ENCODE assay signal across 19 cellular contexts in the genomic region with DNA sequence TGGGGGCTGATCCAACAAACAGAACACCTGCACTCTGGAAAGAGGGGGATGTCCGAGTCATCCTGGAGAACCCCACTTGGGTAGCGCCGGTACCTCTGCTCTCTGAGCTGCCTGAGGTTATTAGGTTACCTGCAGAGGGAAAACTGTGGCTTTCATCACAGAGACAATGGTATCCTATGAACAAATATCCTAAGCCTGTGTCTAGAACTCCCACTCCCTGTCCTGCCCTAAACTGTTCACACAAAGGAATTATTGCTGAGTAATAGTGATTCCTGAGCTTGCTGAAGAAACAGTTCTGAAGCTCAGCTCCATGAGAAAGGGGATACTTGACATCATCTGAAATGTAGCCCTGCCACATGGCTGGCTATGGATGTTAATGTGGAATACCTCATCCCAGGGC. TPM values are rescaled to one million over a fixed set of nuclear protein-coding genes. Genes with fewer than 3 reads are reported as not detected.
DNase-seq lines count a peak whose midpoint lies in the region; ATAC-seq and TF ChIP-seq lines count a peak whose summit lies in the region.
"Had no signal": no experiment of that assay in that cellular context is flagged by ENCODE, and none has a peak within 500 bp of the region (broad histone marks: within the 10 kb centered on the region; RNA-seq: fewer than 3 reads in every experiment).

No MANE protein-coding gene starts in this region.

- no peak overlapping the region for H2AK5ac ChIP-seq in trophoblast cell (ENCODE audit: low read length)

- POLR2A ChIA-PET in RWPE1 (lab: Yijun Ruan, JAX; ENCODE audit: low non-redundant PET): no interaction called here

- H3K27me3 Mint-ChIP-seq in nephron progenitor cell (ENCODE audit: low read depth, poor library complexity): no peaks in the 10 kb centered on the region

- H3K9me3 Mint-ChIP-seq in nephron progenitor cell: no peaks in the 10 kb centered on the region

- H3K4me3 Mint-ChIP-seq in nephron progenitor cell: no peak overlapping the region
- H3K4me3 Mint-ChIP-seq: activated naive CD8-positive, alpha-beta T cell had no signal

- no peak overlapping the region for H3K9ac ChIP-seq in fibroblast of lung (ENCODE audit: insufficient read depth, low read length)
- H3K9ac ChIP-seq in trophoblast cell (ENCODE audit: low read length): no peak overlapping the region

- WGBS in trophoblast cell (ENCODE audit: extremely low coverage, insufficient coverage, insufficient read length): no CpG with 5 or more reads among the region's 3 CpGs

- H3K9me3 ChIP-seq in fibroblast of lung (ENCODE audit: control insufficient read depth, insufficient read depth, low read depth, low read length) (no peaks in the 10 kb centered on the region), trophoblast cell (ENCODE audit: insufficient read depth, low read depth, low read length) (no peaks in the 10 kb centered on the region)
- H3K9me3 ChIP-seq: BE2C, esophagus muscularis mucosa had no signal

- no peak overlapping the region for H2BK120ac ChIP-seq in trophoblast cell (ENCODE audit: insufficient read depth, low read length, poor library complexity)

- CTCF ChIA-PET in RWPE1 (lab: Yijun Ruan, JAX): no interaction called here

- H4K8ac ChIP-seq in trophoblast cell (ENCODE audit: low read depth, low read length): no peak overlapping the region

- peaks cover 3% of the 10 kb centered on the region for H3K79me1 ChIP-seq in trophoblast cell (ENCODE audit: low read length)

- H3K27me3 ChIP-seq in fibroblast of lung (ENCODE audit: control insufficient read depth, insufficient read depth, low read length): no peaks in the 10 kb centered on the region
- no peaks in the 10 kb centered on the region for H3K27me3 ChIP-seq in trophoblast cell (ENCODE audit: insufficient read depth, low read length)
- H3K27me3 ChIP-seq: BE2C, cardiac muscle cell, esophagus muscularis mucosa had no signal

- H4K12ac ChIP-seq in trophoblast cell (ENCODE audit: low read depth, low read length): no peak overlapping the region

- H3K4ac ChIP-seq in trophoblast cell (ENCODE audit: low read depth, low read length): no peak overlapping the region

- no peak overlapping the region for H4K91ac ChIP-seq in trophoblast cell (ENCODE audit: low read depth, low read length)

- TF ChIP-seq CTCF in RWPE1 (conservative IDR thresholded peaks at IDR 0.05; ENCODE audit: low read depth) (no peak), fibroblast of lung (conservative IDR thresholded peaks at IDR 0.05 in 1 of 2, IDR thresholded peaks at IDR 0.05 in 1 of 2; ENCODE audit: low read depth in 1 of 2, low read length in 2 of 2) (no peak), nephron progenitor cell (IDR thresholded peaks at IDR 0.05) (no peak)

- no peak overlapping the region for H2AFZ ChIP-seq in fibroblast of lung (ENCODE audit: low read length)
- H2AFZ ChIP-seq in trophoblast cell (ENCODE audit: insufficient read depth, low read length, poor library complexity): no peak overlapping the region

- no peaks in the 10 kb centered on the region for H3K4me1 ChIP-seq in fibroblast of lung (ENCODE audit: control insufficient read depth, extremely low read depth, insufficient read depth, low read length)
- peaks cover 15 to 18% of the 10 kb centered on the region in 2 experiments for H3K4me1 ChIP-seq in trophoblast cell (ENCODE audit: control insufficient read depth in 1 of 2, insufficient read depth in 2 of 2, low read length in 2 of 2)
- H3K4me1 ChIP-seq: BE2C had no signal

- no peak overlapping the region for H2BK5ac ChIP-seq in trophoblast cell (ENCODE audit: low read depth, low read length, poor library complexity)

- peak overlapping the region; percentile 46 for H2BK12ac ChIP-seq in trophoblast cell (ENCODE audit: low read length)

- no peak overlapping the region for H3K18ac ChIP-seq in trophoblast cell (ENCODE audit: low read length)

- DNase-seq in EH (ENCODE audit: low read depth): peak; percentile 74
- DNase-seq in RWPE1 (ENCODE audit: low spot score): peak; percentile 9
- DNase-seq in fibroblast of lung (ENCODE audit: low read depth in 2 of 2): peak; percentile 15 to 84
- no peak for DNase-seq in trophoblast cell
- DNase-seq in nephron progenitor cell: no peak
- DNase-seq in Kasumi-1 (lab: John Stamatoyannopoulos, UW): no peak
- DNase-seq: activated CD4-positive, alpha-beta T cell treated with anti-CD3 and anti-CD28 coated beads, Interleukin-2, amount 50 U/mL, for 48 hours; BE2C; hippocampal formation; left cardiac atrium; NCI-H774; occipital lobe; stimulated activated CD4-positive, alpha-beta T cell treated with anti-CD3 and anti-CD28 coated beads, Interleukin-2, amount 100 ng/mL, for 48 hours had no signal

- no peak overlapping the region for H3K14ac ChIP-seq in trophoblast cell (ENCODE audit: low read length)

- H3K27ac Mint-ChIP-seq in nephron progenitor cell: no peak overlapping the region
- H3K27ac Mint-ChIP-seq: activated naive CD8-positive, alpha-beta T cell had no signal

- H3K79me2 ChIP-seq in fibroblast of lung (ENCODE audit: control insufficient read depth, insufficient read depth, low read length) (no peaks in the 10 kb centered on the region), trophoblast cell (ENCODE audit: control insufficient read depth, insufficient read depth, low read length, poor library complexity) (no peaks in the 10 kb centered on the region)

- ATAC-seq in GM19324 (IDR thresholded peaks at IDR 0.05; ENCODE audit: low FRiP score, unreplicated experiment) (no peak), HG03442 (IDR thresholded peaks at IDR 0.05; ENCODE audit: unreplicated experiment) (no peak)
- ATAC-seq: left cardiac atrium had no signal

- no peak overlapping the region for H3K23ac ChIP-seq in trophoblast cell (ENCODE audit: low read length)

- peaks cover 90% of the 10 kb centered on the region for H3K4me1 Mint-ChIP-seq in nephron progenitor cell

- H3K36me3 ChIP-seq in fibroblast of lung (ENCODE audit: control insufficient read depth, insufficient read depth, low read length) (no peaks in the 10 kb centered on the region), trophoblast cell (ENCODE audit: control insufficient read depth in 1 of 2, insufficient read depth in 2 of 2, low read length in 2 of 2) (no peaks in the 10 kb centered on the region)
- H3K36me3 ChIP-seq: BE2C, cardiac muscle cell, esophagus muscularis mucosa had no signal

- no peaks in the 10 kb centered on the region for H4K20me1 ChIP-seq in fibroblast of lung (ENCODE audit: control insufficient read depth, extremely low read depth, insufficient read depth, low read length)

- H3K27ac ChIP-seq in RWPE1 (no peak overlapping the region), fibroblast of lung (ENCODE audit: insufficient read depth, low read length) (no peak overlapping the region), trophoblast cell (ENCODE audit: low read depth, low read length) (no peak overlapping the region)
- H3K27ac ChIP-seq: cardiac muscle cell, esophagus muscularis mucosa, HL-60 had no signal

- H3K4me3 ChIP-seq in fibroblast of lung (replicated peaks in 1 of 4; ENCODE audit: control extremely low read depth in 1 of 4, insufficient read depth in 1 of 4, low read depth in 3 of 4, low read length in 4 of 4): no peak overlapping the region
- H3K4me3 ChIP-seq in trophoblast cell (ENCODE audit: low read depth, low read length): no peak overlapping the region
- H3K4me3 ChIP-seq: cardiac muscle cell, esophagus muscularis mucosa had no signal

- H3K4me2 ChIP-seq in fibroblast of lung (ENCODE audit: extremely low read depth, insufficient read depth, low read length): no peak overlapping the region
- H3K4me2 ChIP-seq in trophoblast cell (ENCODE audit: low read length): no peak overlapping the region

- no peaks in the 10 kb centered on the region for H3K36me3 Mint-ChIP-seq in nephron progenitor cell (ENCODE audit: low read depth)
- H3K36me3 Mint-ChIP-seq: activated naive CD8-positive, alpha-beta T cell had no signal

RNA-seq across cellular contexts. Expression of a gene that starts 31.9 kb away (rescaled TPM):
- total RNA-seq in fibroblast of lung: 52.6 and 117 TPM in 2 replicates
- polyA plus RNA-seq in fibroblast of lung: 78.2 and 224 TPM in 2 replicates
- 53.9 and 150 TPM in 2 replicates for polyA plus RNA-seq in fibroblast of lung (2012)
- polyA minus RNA-seq in fibroblast of lung (ENCODE audit: low replicate concordance): 60.8 and 154 TPM in 2 replicates
- polyA plus RNA-seq in trophoblast cell (2013): 23.1 and 23.3 TPM in 2 replicates

Comparison
In these comparisons a context has a peak if more than half of its experiments do, and no peak if none do; other contexts are left out.
1. DNase-seq: peak in EH (single experiment), RWPE1 (single experiment) and fibroblast of lung (2 of 2); none in trophoblast cell (0 of 2), nephron progenitor cell (single experiment) and Kasumi-1 (0 of 2).